ENCODE assay signal across 14 cellular contexts in genomic region chr11:78905756-78906155, GRCh38.
A peak's percentile ranks its signal among the peaks of the same experiment; 100 is the strongest.
DNase-seq lines count a peak whose midpoint lies in the region; ATAC-seq and TF ChIP-seq lines count a peak whose summit lies in the region.
"Had no signal": no experiment of that assay in that cellular context is flagged by ENCODE, and none has a peak within 500 bp of the region (broad histone marks: within the 10 kb centered on the region; RNA-seq: fewer than 3 reads in every experiment).

No MANE protein-coding gene starts in this region.

- no peak overlapping the region for H2AFZ ChIP-seq in trophoblast cell (ENCODE audit: insufficient read depth, low read length, poor library complexity)
- H2AFZ ChIP-seq: GM23338 had no signal

- no peak overlapping the region for H4K5ac ChIP-seq in mesendoderm (ENCODE audit: low read length)

- WGBS in mesendoderm (ENCODE audit: extremely low coverage, insufficient coverage, low lambda C conversion rate), result no CpG with 5 or more reads among the region's 3 CpGs
- WGBS in trophoblast cell (ENCODE audit: extremely low coverage, insufficient coverage, insufficient read length), result no CpG with 5 or more reads among the region's 3 CpGs

- peak; percentile 87 for ATAC-seq in Right ventricle myocardium superior (ENCODE audit: poor library complexity)
- ATAC-seq in GM18873 (IDR thresholded peaks at IDR 0.05; ENCODE audit: low FRiP score, unreplicated experiment), result no peak
- ATAC-seq: GM12878, GM23338 had no signal

- no peak overlapping the region for H4K91ac ChIP-seq in trophoblast cell (ENCODE audit: low read depth, low read length)

- H3K79me1 ChIP-seq in mesendoderm (ENCODE audit: low read length) (no peaks in the 10 kb centered on the region), trophoblast cell (ENCODE audit: low read length) (no peaks in the 10 kb centered on the region)

- DNase-seq in Right ventricle myocardium superior (peak; percentile 50), cardiac septum (ENCODE audit: low spot score) (no peak), left ventricle myocardium inferior (peak; percentile 30), mesendoderm (no peak), activated gamma-delta T cell (lab: John Stamatoyannopoulos, UW) (no peak), trophoblast cell (no peak)
- DNase-seq: 8988T; AML-193; CD4-positive, CD25-positive, alpha-beta regulatory T cell; H7 had no signal

- peak overlapping the region; percentile 17 for H3K56ac ChIP-seq in mesendoderm (ENCODE audit: low read length)

- no peak overlapping the region for H2BK15ac ChIP-seq in mesendoderm (replicated peaks; ENCODE audit: low read depth)

- H3K4me1 ChIP-seq in left ventricle myocardium inferior (no peaks in the 10 kb centered on the region), mesendoderm (ENCODE audit: control insufficient read depth, low read depth, low read length) (peaks cover 4% of the 10 kb centered on the region), trophoblast cell (ENCODE audit: control insufficient read depth in 1 of 2, insufficient read depth in 2 of 2, low read length in 2 of 2) (peaks cover 7 to 9% of the 10 kb centered on the region in 2 experiments)

- H3K23ac ChIP-seq in mesendoderm (ENCODE audit: low read length), result no peak overlapping the region
- H3K23ac ChIP-seq in trophoblast cell (ENCODE audit: low read length), result no peak overlapping the region

- no peak overlapping the region for H3K27ac ChIP-seq in left ventricle myocardium inferior (replicated peaks)
- no peak overlapping the region for H3K27ac ChIP-seq in mesendoderm (ENCODE audit: low read depth, low read length)
- H3K27ac ChIP-seq in trophoblast cell (ENCODE audit: low read depth, low read length), result no peak overlapping the region
- H3K27ac ChIP-seq: BLaER1 treated with 17β-estradiol and CSF1 and Interleukin-3, amounts not matched to agents 10 nM and 100 nM had no signal

- H3K36me3 ChIP-seq in left ventricle myocardium inferior (no peaks in the 10 kb centered on the region), mesendoderm (ENCODE audit: control insufficient read depth, insufficient read depth, low read length) (no peaks in the 10 kb centered on the region), trophoblast cell (ENCODE audit: control insufficient read depth in 1 of 2, insufficient read depth in 2 of 2, low read length in 2 of 2) (peaks cover 10% of the 10 kb centered on the region in 2 experiments)

- H3K14ac ChIP-seq in trophoblast cell (ENCODE audit: low read length), result no peak overlapping the region

- no peak overlapping the region for H3K4me3 ChIP-seq in left ventricle myocardium inferior
- no peak overlapping the region for H3K4me3 ChIP-seq in mesendoderm (ENCODE audit: low read length)
- H3K4me3 ChIP-seq in trophoblast cell (ENCODE audit: low read depth, low read length), result no peak overlapping the region
- H3K4me3 ChIP-seq: BLaER1 treated with 17β-estradiol and CSF1 and Interleukin-3, amounts not matched to agents 10 nM and 100 nM; GM12878; GM23338 had no signal

- H3K4me2 ChIP-seq in mesendoderm (ENCODE audit: low read length), result no peak overlapping the region
- no peak overlapping the region for H3K4me2 ChIP-seq in trophoblast cell (ENCODE audit: low read length)
- H3K4me2 ChIP-seq: GM23338 had no signal

- H2AK5ac ChIP-seq in mesendoderm (ENCODE audit: low read length) (no peak overlapping the region), trophoblast cell (ENCODE audit: low read length) (no peak overlapping the region)

- intact Hi-C loops in Right ventricle myocardium superior (cut with DNase I) (no loop called here), cardiac septum (cut with DNase I) (no loop called here), left ventricle myocardium inferior (cut with micrococcal nuclease) (no loop called here)

- H2BK12ac ChIP-seq in trophoblast cell (ENCODE audit: low read length), result no peak overlapping the region

- no peaks in the 10 kb centered on the region for H3K9me3 ChIP-seq in left ventricle myocardium inferior (replicated peaks)
- no peaks in the 10 kb centered on the region for H3K9me3 ChIP-seq in trophoblast cell (ENCODE audit: insufficient read depth, low read depth, low read length)
- H3K9me3 ChIP-seq: BLaER1 treated with 17β-estradiol and CSF1 and Interleukin-3, amounts not matched to agents 10 nM and 100 nM had no signal

- H2BK5ac ChIP-seq in mesendoderm (ENCODE audit: low read length) (no peak overlapping the region), trophoblast cell (ENCODE audit: low read depth, low read length, poor library complexity) (no peak overlapping the region)

- no peak overlapping the region for H3K18ac ChIP-seq in mesendoderm (ENCODE audit: low read length)
- H3K18ac ChIP-seq in trophoblast cell (ENCODE audit: low read length), result no peak overlapping the region

- H3K4ac ChIP-seq in mesendoderm (ENCODE audit: low read depth, low read length), result no peak overlapping the region
- H3K4ac ChIP-seq in trophoblast cell (ENCODE audit: low read depth, low read length), result no peak overlapping the region

- no peaks in the 10 kb centered on the region for H3K79me2 ChIP-seq in mesendoderm (ENCODE audit: control insufficient read depth, insufficient read depth, low read length)
- H3K79me2 ChIP-seq in trophoblast cell (ENCODE audit: control insufficient read depth, insufficient read depth, low read length, poor library complexity), result no peaks in the 10 kb centered on the region

- no peak overlapping the region for H3K9ac ChIP-seq in mesendoderm (ENCODE audit: low read length)
- H3K9ac ChIP-seq in trophoblast cell (ENCODE audit: low read length), result no peak overlapping the region
- H3K9ac ChIP-seq: BLaER1 treated with 17β-estradiol and CSF1 and Interleukin-3, amounts not matched to agents 10 nM and 100 nM had no signal

- H3K27me3 ChIP-seq in left ventricle myocardium inferior (ENCODE audit: low read depth), result peaks cover 7% of the 10 kb centered on the region
- H3K27me3 ChIP-seq in mesendoderm (ENCODE audit: insufficient read depth, low read length, poor library complexity), result no peaks in the 10 kb centered on the region
- H3K27me3 ChIP-seq in trophoblast cell (ENCODE audit: insufficient read depth, low read length), result no peaks in the 10 kb centered on the region
- H3K27me3 ChIP-seq: BLaER1 treated with 17β-estradiol and CSF1 and Interleukin-3, amounts not matched to agents 10 nM and 100 nM had no signal

- H4K8ac ChIP-seq in mesendoderm (ENCODE audit: low read depth, low read length), result no peak overlapping the region
- H4K8ac ChIP-seq in trophoblast cell (ENCODE audit: low read depth, low read length), result no peak overlapping the region

- H2BK120ac ChIP-seq in mesendoderm (ENCODE audit: low read depth, low read length), result no peak overlapping the region
- H2BK120ac ChIP-seq in trophoblast cell (ENCODE audit: insufficient read depth, low read length, poor library complexity), result no peak overlapping the region

- H4K12ac ChIP-seq in trophoblast cell (ENCODE audit: low read depth, low read length), result no peak overlapping the region

- no peak for TF ChIP-seq CTCF in left ventricle myocardium inferior (IDR thresholded peaks at IDR 0.05; ENCODE audit: borderline replicate concordance)

Comparison
In these comparisons a context has a peak if more than half of its experiments do, and no peak if none do; other contexts are left out.
1. DNase-seq: peak in Right ventricle myocardium superior (single experiment) and left ventricle myocardium inferior (single experiment); none in cardiac septum (single experiment), mesendoderm (single experiment), activated gamma-delta T cell (single experiment) and trophoblast cell (0 of 2).